ENCODE assay signal across 1 cellular context in genomic region chr16:70709961-70710360, GRCh38.
TF ChIP-seq lines count a peak whose summit lies in the region.

No MANE protein-coding gene starts in this region.

TF ChIP-seq in endothelial cell of umbilical vein, 7 proteins besides CTCF, POLR2A, EP300 and RAD21:
- TF ChIP-seq MAX (IDR thresholded peaks at IDR 0.05; ENCODE audit: insufficient read depth, insufficient read length), result no peak
- TF ChIP-seq MYC (IDR thresholded peaks at IDR 0.05; ENCODE audit: low read depth, low read length), result no peak
- TF ChIP-seq JUN (IDR thresholded peaks at IDR 0.05; ENCODE audit: borderline replicate concordance, insufficient read depth, insufficient read length, low read depth), result no peak
- TF ChIP-seq GATA2 (IDR thresholded peaks at IDR 0.05; ENCODE audit: insufficient read depth, insufficient read length, low read depth, low read length), result no peak
- TF ChIP-seq EZH2 (IDR thresholded peaks at IDR 0.05; ENCODE audit: borderline replicate concordance, low read depth, low read length, severe bottlenecking), result no peak
- TF ChIP-seq FOS (IDR thresholded peaks at IDR 0.05; ENCODE audit: borderline replicate concordance, insufficient read depth, low read length), result no peak
- no peak for TF ChIP-seq POLR2AphosphoS5 (IDR thresholded peaks at IDR 0.05; ENCODE audit: insufficient read depth, low read depth, low read length)
